9 cellular contexts compared by ENCODE assay signal in genomic region chr5:131413605-131414559, GRCh38.
DNase-seq lines count a peak whose midpoint lies in the region; ATAC-seq and TF ChIP-seq lines count a peak whose summit lies in the region.
"Had no signal": no experiment of that assay in that cellular context is flagged by ENCODE, and none has a peak within 500 bp of the region (broad histone marks: within the 10 kb centered on the region; RNA-seq: fewer than 3 reads in every experiment).

No MANE protein-coding gene starts in this region.

- H3K4me1 ChIP-seq in thyroid gland (peaks cover 0 to under 1% of the 10 kb centered on the region in 2 donors), endodermal cell (ENCODE audit: control insufficient read depth, insufficient read depth, low read length) (no peaks in the 10 kb centered on the region)

- DNase-seq in CD4-positive, alpha-beta T cell = peak in 1 of 10 experiments; percentile 17
- DNase-seq in NCI-H82 (lab: John Stamatoyannopoulos, UW) = no peak
- DNase-seq in thyroid gland = no peak
- no peak for DNase-seq in endodermal cell
- DNase-seq in HUDEP-2 (lab: John Stamatoyannopoulos, UW; ENCODE audit: unreplicated experiment in 76 of 76) = no peak
- DNase-seq: PC-9 had no signal

- peaks cover 64% of the 10 kb centered on the region for H3K36me3 Mint-ChIP-seq in CD4-positive, alpha-beta T cell (ENCODE audit: low read depth)
- peaks cover 68% of the 10 kb centered on the region for H3K36me3 Mint-ChIP-seq in activated T-helper 17 cell treated with anti-CD3 and anti-CD28 coated beads, Interleukin-2, amount 50 U/mL, for 72 hours (ENCODE audit: low read depth)
- peaks cover 22% of the 10 kb centered on the region for H3K36me3 Mint-ChIP-seq in endodermal cell (ENCODE audit: low read depth)

- POLR2A ChIA-PET in CD4-positive, alpha-beta T cell (lab: Charles Lee) = interaction anchor here (0.7 to 2.2 kb wide), 16 partner anchors 9 to 439 kb away, joined by 3 to 11 read pairs (median 4); no protein-coding TSS in a partner anchor

- no peak overlapping the region for H3K9ac ChIP-seq in endodermal cell (ENCODE audit: extremely low read depth, low read length, poor library complexity, severe bottlenecking)

- H3K9me3 Mint-ChIP-seq in CD4-positive, alpha-beta T cell = no peaks in the 10 kb centered on the region
- H3K9me3 Mint-ChIP-seq in activated T-helper 17 cell treated with anti-CD3 and anti-CD28 coated beads, Interleukin-2, amount 50 U/mL, for 72 hours = peaks cover 3% of the 10 kb centered on the region
- peaks cover 2% of the 10 kb centered on the region for H3K9me3 Mint-ChIP-seq in endodermal cell

- H3K27me3 Mint-ChIP-seq in CD4-positive, alpha-beta T cell = no peaks in the 10 kb centered on the region
- H3K27me3 Mint-ChIP-seq in activated T-helper 17 cell treated with anti-CD3 and anti-CD28 coated beads, Interleukin-2, amount 50 U/mL, for 72 hours = no peaks in the 10 kb centered on the region
- no peaks in the 10 kb centered on the region for H3K27me3 Mint-ChIP-seq in endodermal cell (ENCODE audit: insufficient read depth)

- H3K4me3 Mint-ChIP-seq in CD4-positive, alpha-beta T cell = peak overlapping the region; percentile 70
- H3K4me3 Mint-ChIP-seq in activated T-helper 17 cell treated with anti-CD3 and anti-CD28 coated beads, Interleukin-2, amount 50 U/mL, for 72 hours = peak overlapping the region; percentile 79
- H3K4me3 Mint-ChIP-seq in endodermal cell = no peak overlapping the region

- WGBS in thyroid gland, 2 donors = 86 to 91% methylated on average over 4 of the region's 4 CpGs
- WGBS in endodermal cell (ENCODE audit: insufficient coverage in 1 of 2, insufficient read length in 1 of 2), 2 experiments = 99 to 100% methylated on average over 3 of the region's 4 CpGs

- peak overlapping the region; percentile 39 for H3K27ac ChIP-seq in CD4-positive, alpha-beta T cell (ENCODE audit: low read depth, low read length)
- H3K27ac ChIP-seq in thyroid gland (no peak overlapping the region), endodermal cell (ENCODE audit: low read depth, low read length) (no peak overlapping the region)
- H3K27ac ChIP-seq: PC-9 had no signal

- intact Hi-C loops in CD4-positive, alpha-beta T cell (cut with DNase I, micrococcal nuclease) = loop anchor here in 1 of 2 experiments (1.0 kb wide), 1 partner anchor 302 kb away; no protein-coding TSS in a partner anchor
- intact Hi-C loops in thyroid gland (cut with DNase I) = loop anchor here (10.0 kb wide), 1 partner anchor 239 kb away; the partner anchor contains the start of gene LYRM7

- no peak for TF ChIP-seq CTCF in CD4-positive, alpha-beta T cell (IDR thresholded peaks at IDR 0.05)
- TF ChIP-seq CTCF in thyroid gland (IDR thresholded peaks at IDR 0.05) (no peak), endodermal cell (conservative IDR thresholded peaks at IDR 0.05) (no peak)

- H3K27me3 ChIP-seq in CD4-positive, alpha-beta T cell (ENCODE audit: control insufficient read depth, insufficient read depth, low read length) = no peaks in the 10 kb centered on the region
- H3K27me3 ChIP-seq in thyroid gland (no peaks in the 10 kb centered on the region), endodermal cell (ENCODE audit: control insufficient read depth, insufficient read depth, low read length, poor library complexity, severe bottlenecking) (no peaks in the 10 kb centered on the region)

- peak overlapping the region; percentile 76 for H3K27ac Mint-ChIP-seq in CD4-positive, alpha-beta T cell
- H3K27ac Mint-ChIP-seq in activated T-helper 17 cell treated with anti-CD3 and anti-CD28 coated beads, Interleukin-2, amount 50 U/mL, for 72 hours = peak overlapping the region; percentile 94
- no peak overlapping the region for H3K27ac Mint-ChIP-seq in endodermal cell

- H3K9me3 ChIP-seq in CD4-positive, alpha-beta T cell (ENCODE audit: control insufficient read depth, low read length) = no peaks in the 10 kb centered on the region
- H3K9me3 ChIP-seq in thyroid gland = no peaks in the 10 kb centered on the region
- H3K9me3 ChIP-seq in endodermal cell (ENCODE audit: control insufficient read depth, low read length) = no peaks in the 10 kb centered on the region

- no peaks in the 10 kb centered on the region for H3K36me3 ChIP-seq in thyroid gland
- H3K36me3 ChIP-seq in endodermal cell (ENCODE audit: control insufficient read depth, insufficient read depth, low read length) = peaks cover 24% of the 10 kb centered on the region

- TF ChIP-seq POLR2A in thyroid gland (IDR thresholded peaks at IDR 0.05) = no peak

- peak; percentile 82 for ATAC-seq in CD4-positive, alpha-beta T cell (ENCODE audit: poor library complexity)
- ATAC-seq in GM19324 (IDR thresholded peaks at IDR 0.05; ENCODE audit: low FRiP score, unreplicated experiment) (peak; percentile 66), HG03097 (IDR thresholded peaks at IDR 0.05; ENCODE audit: low FRiP score, unreplicated experiment) (peak; percentile 83)
- ATAC-seq in activated T-helper 17 cell treated with anti-CD3 and anti-CD28 coated beads, Interleukin-2, amount 50 U/mL, for 72 hours (replicated peaks) = peak; percentile 87

- no peak overlapping the region for H3K4me3 ChIP-seq in thyroid gland (replicated peaks in 1 of 3)
- no peak overlapping the region for H3K4me3 ChIP-seq in endodermal cell (ENCODE audit: low read length)
- H3K4me3 ChIP-seq: PC-9 had no signal

- H3K4me1 Mint-ChIP-seq in CD4-positive, alpha-beta T cell (ENCODE audit: low read depth) = peaks cover 46% of the 10 kb centered on the region
- peaks cover 40% of the 10 kb centered on the region for H3K4me1 Mint-ChIP-seq in activated T-helper 17 cell treated with anti-CD3 and anti-CD28 coated beads, Interleukin-2, amount 50 U/mL, for 72 hours
- peaks cover 1% of the 10 kb centered on the region for H3K4me1 Mint-ChIP-seq in endodermal cell

- CTCF ChIA-PET in CD4-positive, alpha-beta T cell (lab: Charles Lee) = interaction anchor here (0.6 to 0.8 kb wide), 3 partner anchors 37 to 250 kb away, joined by 3 to 4 read pairs (median 3); partner anchors contain the start of gene HINT1
